2 cellular contexts compared by ENCODE assay signal in genomic region chr1:3535732-3536131, GRCh38.
TF ChIP-seq lines count a peak whose summit lies in the region.

No MANE protein-coding gene starts in this region.

TF ChIP-seq in HepG2, 621 proteins besides CTCF, POLR2A, EP300 and RAD21:
- TF ChIP-seq AGO2 (optimal IDR thresholded peaks at IDR 0.05; ENCODE audit: low read depth, low read length) = peak; percentile 87
- peak; percentile 9 for TF ChIP-seq RBM22 (optimal IDR thresholded peaks at IDR 0.05; ENCODE audit: low read length)
- no peak for TF ChIP-seq EEA1 (CRISPR knock-in tag; IDR thresholded peaks at IDR 0.05; ENCODE audit: borderline replicate concordance)
- TF ChIP-seq CHD4 (IDR thresholded peaks at IDR 0.05; ENCODE audit: borderline replicate concordance, low read length) = no peak
- TF ChIP-seq, protein P1, sequence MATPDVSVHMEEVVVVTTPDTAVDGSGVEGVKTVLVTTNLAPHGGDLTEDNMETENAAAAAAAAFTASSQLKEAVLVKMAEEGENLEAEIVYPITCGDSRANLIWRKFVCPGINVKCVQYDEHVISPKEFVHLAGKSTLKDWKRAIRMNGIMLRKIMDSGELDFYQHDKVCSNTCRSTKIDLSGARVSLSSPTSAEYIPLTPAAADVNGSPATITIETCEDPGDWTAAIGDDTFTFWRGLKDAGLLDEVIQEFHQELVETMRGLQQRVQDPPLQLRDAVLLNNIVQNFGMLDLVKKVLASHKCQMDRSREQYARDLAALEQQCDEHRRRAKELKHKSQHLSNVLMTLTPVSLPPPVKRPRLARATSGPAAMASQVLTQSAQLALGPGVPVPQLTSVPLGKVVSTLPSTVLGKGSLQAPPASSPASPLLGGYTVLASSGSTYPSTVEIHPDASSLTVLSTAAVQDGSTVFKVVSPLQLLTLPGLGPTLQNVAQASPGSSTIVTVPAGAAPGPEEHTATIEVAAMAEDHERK (CRISPR knock-in tag; IDR thresholded peaks at IDR 0.05; ENCODE audit: low read depth) = no peak
- TF ChIP-seq AGO1 (IDR thresholded peaks at IDR 0.05; ENCODE audit: low read depth, low read length, poor library complexity, severe bottlenecking) = peak; percentile 84
- TF ChIP-seq ZNF263 (CRISPR knock-in tag; IDR thresholded peaks at IDR 0.05) = no peak
- TF ChIP-seq MAF1 (CRISPR knock-in tag; IDR thresholded peaks at IDR 0.05; ENCODE audit: borderline replicate concordance) = no peak
- no peak for TF ChIP-seq MTF1 (CRISPR knock-in tag; IDR thresholded peaks at IDR 0.05)
- peak; percentile 57; the same call in 1 of the 2 replicates for TF ChIP-seq POLR2G (IDR thresholded peaks at IDR 0.05; ENCODE audit: low read depth, low read length)

TF ChIP-seq in IMR-90, 13 proteins besides CTCF, POLR2A, EP300 and RAD21:
- TF ChIP-seq MXI1 (IDR thresholded peaks at IDR 0.05; ENCODE audit: borderline replicate concordance, low read depth, low read length) = no peak
